Comparison of ENCODE assay signal across 8 cellular contexts in genomic region chr16:15389906-15390305, GRCh38. TPM values are rescaled to one million over a fixed set of nuclear protein-coding genes. Genes with fewer than 3 reads are reported as not detected.
"Had no signal": no experiment of that assay in that cellular context is flagged by ENCODE, and none has a peak within 500 bp of the region (broad histone marks: within the 10 kb centered on the region; RNA-seq: fewer than 3 reads in every experiment).

No MANE protein-coding gene starts in this region.

RNA-seq across cellular contexts. Expression of gene MPV17L, which starts 5.6 kb away (rescaled TPM):
- total RNA-seq: activated CD4-positive, alpha-beta memory T cell treated with anti-CD3 and anti-CD28 coated beads for 36 hours; activated CD4-positive, alpha-beta memory T cell treated with anti-CD3 and anti-CD28 coated beads, Interleukin-2, amount 10 ng/mL, durations not matched to agents 7 days and 5 days; activated CD4-positive, alpha-beta T cell treated with anti-CD3 and anti-CD28 coated beads for 36 hours; activated CD4-positive, alpha-beta T cell treated with anti-CD3 and anti-CD28 coated beads, Interleukin-2, amount 10 ng/mL, durations not matched to agents 7 days and 5 days; activated CD8-positive, alpha-beta T cell treated with anti-CD3 and anti-CD28 coated beads, Interleukin-2, amount 10 ng/mL, durations not matched to agents 7 days and 5 days; T-helper 1 cell treated with Interleukin-12 subunit alpha and Interleukin-12 subunit beta and Interleukin-4 antibody, amounts not matched to agents 30 ng/mL and 1 ng/mL, for 36 hours; T-helper 17 cell; T-helper 2 cell treated with Interferon-gamma antibody and Interleukin-4, amounts not matched to agents 100 ng/mL and 5 ng/mL, for 36 hours had no signal
